ENCODE assay signal across 8 cellular contexts in genomic region chr3:42772670-42773408, GRCh38. TPM values are rescaled to one million over a fixed set of nuclear protein-coding genes. Genes with fewer than 3 reads are reported as not detected.
DNase-seq lines count a peak whose midpoint lies in the region; ATAC-seq lines count a peak whose summit lies in the region.

Gene CCDC13 (minus strand): TSS chr3:42773253. CDS start chr3:42758345, 14,908 bp downstream.

- peak; percentile 98 for ATAC-seq in GM21576 (IDR thresholded peaks at IDR 0.05; ENCODE audit: unreplicated experiment)

- DNase-seq in DMS79 (lab: John Stamatoyannopoulos, UW) (peak; percentile 63), KG1 (lab: John Stamatoyannopoulos, UW) (peak; percentile 90), SIG-M5 treated with dmso at 0.1 percent for 504 hours (lab: John Stamatoyannopoulos, UW; ENCODE audit: unreplicated experiment) (peak; percentile 96), glomerular endothelial cell (ENCODE audit: extremely low read depth, low read depth, low spot score) (peak; percentile 62), non-pigmented ciliary epithelial cell (ENCODE audit: low read depth) (peak; percentile 35), substantia nigra (lab: John Stamatoyannopoulos, UW) (peak; percentile 34 to 95 (median 89))
- peak; percentile 87 for DNase-seq in activated naive CD4-positive, alpha-beta T cell treated with Interleukin-2 at 50 U/mL for 16 hours

- peak within 1 kb of the TSS; percentile 38 for H3K27ac ChIP-seq in substantia nigra (ENCODE audit: low read depth, low read length, poor library complexity, severe bottlenecking)

RNA-seq across cellular contexts. Expression of gene CCDC13, which starts in this region (rescaled TPM):
- total RNA-seq in glomerular endothelial cell = 0.47 and 1.5 TPM in 2 replicates

Comparison
In these comparisons a context has a peak if more than half of its experiments do, and no peak if none do; other contexts are left out.
1. Peak in every context shown above with its lines: DNase-seq, ATAC-seq and H3K27ac ChIP-seq.
2. DNase-seq: peak in every context shown above with its lines; median percentile 96 in SIG-M5 treated with dmso at 0.1 percent for 504 hours; 90 in KG1; 89 in substantia nigra; 87 in activated naive CD4-positive, alpha-beta T cell treated with Interleukin-2 at 50 U/mL for 16 hours; 63 in DMS79; 62 in glomerular endothelial cell; 35 in non-pigmented ciliary epithelial cell.